ENCODE assay signal across 26 cellular contexts in genomic region chr1:41975121-41975520, GRCh38.
"Had no signal": no experiment of that assay in that cellular context is flagged by ENCODE, and none has a peak within 500 bp of the region (broad histone marks: within the 10 kb centered on the region; RNA-seq: fewer than 3 reads in every experiment).

No MANE protein-coding gene starts in this region.

- ATAC-seq: natural killer cell treated with Interleukin-12 subunit alpha and Interleukin-12 subunit beta and Interleukin-15 and Interleukin-18, amount 100 ng/mL, for 72 hours; psoas muscle; right cardiac atrium; right lobe of liver; stimulated activated effector memory CD8-positive, alpha-beta T cell treated with anti-CD3 and anti-CD28 coated beads, Interleukin-12 subunit alpha, Interleukin-12 subunit beta, amount 100 ng/mL, for 72 hours; stimulated activated naive B cell treated with anti-CD40 and anti-IgM and Interleukin-4, amounts not matched to agents 10 μg/mL and 1 μg/mL and 100 μg/mL, for 72 hours had no signal

- H2AFZ ChIP-seq: parathyroid adenoma had no signal

- H3K27ac ChIP-seq: neutrophil, ovary, parathyroid adenoma, psoas muscle, right lobe of liver, sigmoid colon, stomach, thoracic aorta, thyroid gland, tibial nerve, upper lobe of left lung, vagina had no signal

- H3K27me3 ChIP-seq: neutrophil, ovary, right lobe of liver, sigmoid colon, stomach, thyroid gland, tibial nerve, upper lobe of left lung, vagina had no signal

- H3K9me3 ChIP-seq: neutrophil, ovary, psoas muscle, right lobe of liver, sigmoid colon, stomach, thoracic aorta, thyroid gland, upper lobe of left lung, vagina had no signal

- H3K79me2 ChIP-seq: parathyroid adenoma had no signal

- H3K9ac ChIP-seq: parathyroid adenoma had no signal

- H3K36me3 ChIP-seq: neutrophil, ovary, right lobe of liver, sigmoid colon, stomach, thoracic aorta, thyroid gland, upper lobe of left lung, vagina had no signal

- H3K4me3 ChIP-seq: ovary, psoas muscle, right lobe of liver, sigmoid colon, stomach, thoracic aorta, thyroid gland, tibial nerve, upper lobe of left lung, vagina had no signal

- H3K4me1 ChIP-seq: parathyroid adenoma, psoas muscle, right lobe of liver, sigmoid colon, stomach, thyroid gland, tibial nerve, upper lobe of left lung, vagina had no signal

- DNase-seq: nephron progenitor cell; nucleus accumbens; ovary; posterior cingulate gyrus; psoas muscle; right cardiac atrium; right lobe of liver; sigmoid colon; small intestine; stimulated activated CD4-positive, alpha-beta T cell treated with anti-CD3 and anti-CD28 coated beads, Interleukin-15, amount 100 ng/mL, for 24 hours; stimulated activated CD4-positive, alpha-beta T cell treated with anti-CD3 and anti-CD28 coated beads, Interleukin-2, amount 100 ng/mL, for 24 hours; stimulated activated CD4-positive, alpha-beta T cell treated with anti-CD3 and anti-CD28 coated beads, Interleukin-2, amount 100 ng/mL, for 48 hours; stimulated activated CD4-positive, alpha-beta T cell treated with anti-CD3 and anti-CD28 coated beads, Interleukin-4, amount 100 ng/mL, for 24 hours; stimulated activated naive B cell treated with anti-CD40 and anti-IgM and Interleukin-4, amounts not matched to agents 10 μg/mL and 1 μg/mL and 100 μg/mL, for 72 hours; stimulated activated naive CD4-positive, alpha-beta T cell treated with Interleukin-2 at 50 U/mL for 16 hours; stomach; trophoblast cell; upper lobe of left lung had no signal
